ENCODE assay signal across 16 cellular contexts in genomic region chr2:1814061-1814460, GRCh38.
"Had no signal": no experiment of that assay in that cellular context is flagged by ENCODE, and none has a peak within 500 bp of the region (broad histone marks: within the 10 kb centered on the region; RNA-seq: fewer than 3 reads in every experiment).

No MANE protein-coding gene starts in this region.

- H3K9me3 Mint-ChIP-seq: naive B cell; nephron; stimulated activated naive B cell treated with anti-CD40 and anti-IgM and Interleukin-4, amounts not matched to agents 10 μg/mL and 1 μg/mL and 100 μg/mL, for 72 hours; stimulated activated naive CD8-positive, alpha-beta T cell treated with anti-CD3 and anti-CD28 coated beads, Interleukin-15, amount 100 ng/mL, for 72 hours had no signal

- H3K36me3 Mint-ChIP-seq: naive B cell; stimulated activated naive B cell treated with anti-CD40 and anti-IgM and Interleukin-4, amounts not matched to agents 10 μg/mL and 1 μg/mL and 100 μg/mL, for 72 hours had no signal

- H3K4me3 Mint-ChIP-seq: naive B cell; nephron; stimulated activated naive B cell treated with anti-CD40 and anti-IgM and Interleukin-4, amounts not matched to agents 10 μg/mL and 1 μg/mL and 100 μg/mL, for 72 hours; stimulated activated naive CD8-positive, alpha-beta T cell treated with anti-CD3 and anti-CD28 coated beads, Interleukin-15, amount 100 ng/mL, for 72 hours had no signal

- DNase-seq: cortex of kidney; effector CD8-positive, alpha-beta T cell; foreskin melanocyte; head of caudate nucleus; hippocampal formation; mesendoderm; naive B cell; stimulated activated CD4-positive, alpha-beta T cell treated with anti-CD3 and anti-CD28 coated beads, Interleukin-2, amount 100 ng/mL, for 24 hours; stimulated activated CD4-positive, alpha-beta T cell treated with anti-CD3 and anti-CD28 coated beads, Interleukin-4, amount 100 ng/mL, for 4 hours; stimulated activated naive B cell treated with anti-CD40 and anti-IgM and Interleukin-4, amounts not matched to agents 10 μg/mL and 1 μg/mL and 100 μg/mL, for 72 hours; stimulated activated naive CD8-positive, alpha-beta T cell treated with anti-CD3 and anti-CD28 coated beads, Interleukin-15, amount 100 ng/mL, for 72 hours; testis had no signal

- H3K9me3 ChIP-seq: testis, tibial nerve had no signal

- H3K27ac Mint-ChIP-seq: naive B cell; stimulated activated naive B cell treated with anti-CD40 and anti-IgM and Interleukin-4, amounts not matched to agents 10 μg/mL and 1 μg/mL and 100 μg/mL, for 72 hours; stimulated activated naive CD8-positive, alpha-beta T cell treated with anti-CD3 and anti-CD28 coated beads, Interleukin-15, amount 100 ng/mL, for 72 hours had no signal

- ATAC-seq: sciatic nerve; stimulated activated naive B cell treated with anti-CD40 and anti-IgM and Interleukin-4, amounts not matched to agents 10 μg/mL and 1 μg/mL and 100 μg/mL, for 72 hours; stimulated activated naive CD8-positive, alpha-beta T cell treated with anti-CD3 and anti-CD28 coated beads, Interleukin-15, amount 100 ng/mL, for 72 hours had no signal

- H3K27ac ChIP-seq: dorsolateral prefrontal cortex, testis, tibial nerve had no signal

- H3K4me1 Mint-ChIP-seq: stimulated activated naive CD8-positive, alpha-beta T cell treated with anti-CD3 and anti-CD28 coated beads, Interleukin-15, amount 100 ng/mL, for 72 hours had no signal

- H3K27me3 ChIP-seq: testis, tibial nerve had no signal
